ENCODE assay signal across 13 cellular contexts in genomic region chr4:7964459-7964858, GRCh38.
DNase-seq lines count a peak whose midpoint lies in the region; ATAC-seq lines count a peak whose summit lies in the region.
"Had no signal": no experiment of that assay in that cellular context is flagged by ENCODE, and none has a peak within 500 bp of the region (broad histone marks: within the 10 kb centered on the region; RNA-seq: fewer than 3 reads in every experiment).

No MANE protein-coding gene starts in this region.

- H3K4me1 Mint-ChIP-seq in T-helper 2 cell treated with Interferon-gamma antibody and Interleukin-4, amounts not matched to agents 5 μg/mL and 100 μg/mL, for 36 hours (ENCODE audit: low read depth): peaks cover 44% of the 10 kb centered on the region
- H3K4me1 Mint-ChIP-seq in stimulated activated naive CD8-positive, alpha-beta T cell treated with anti-CD3 and anti-CD28 coated beads, Interleukin-15, Interleukin-2, amounts not matched to agents 100 ng/mL and 50 ng/mL, for 24 hours (ENCODE audit: low read depth): peaks cover 73% of the 10 kb centered on the region

- no peak for ATAC-seq in GM19397 (IDR thresholded peaks at IDR 0.05; ENCODE audit: unreplicated experiment)
- ATAC-seq in GM21576 (IDR thresholded peaks at IDR 0.05; ENCODE audit: unreplicated experiment): no peak

- H3K27ac Mint-ChIP-seq in T-helper 2 cell treated with Interferon-gamma antibody and Interleukin-4, amounts not matched to agents 5 μg/mL and 100 μg/mL, for 36 hours: no peak overlapping the region
- peak overlapping the region; percentile 52 for H3K27ac Mint-ChIP-seq in stimulated activated naive CD8-positive, alpha-beta T cell treated with anti-CD3 and anti-CD28 coated beads, Interleukin-15, Interleukin-2, amounts not matched to agents 100 ng/mL and 50 ng/mL, for 24 hours
- H3K27ac Mint-ChIP-seq: activated B cell treated with CpG ODN at 0.5 μM for 24 hours had no signal

- peak; percentile 29 to 36 for DNase-seq in activated CD4-positive, alpha-beta T cell treated with anti-CD3 and anti-CD28 coated beads for 4 hours
- DNase-seq in activated CD4-positive, alpha-beta T cell treated with anti-CD3 and anti-CD28 coated beads for 1 hour: no peak
- peak; percentile 41 for DNase-seq in T-helper 2 cell treated with Interferon-gamma antibody and Interleukin-4, amounts not matched to agents 5 μg/mL and 100 μg/mL, for 36 hours (ENCODE audit: low spot score)
- DNase-seq in epithelial cell of prostate (ENCODE audit: low read depth, low spot score): no peak
- DNase-seq in GM19240 (ENCODE audit: insufficient read length, low spot score): no peak
- DNase-seq: activated B cell treated with CpG ODN at 0.5 μM for 24 hours, EL had no signal

- H3K27me3 Mint-ChIP-seq in T-helper 2 cell treated with Interferon-gamma antibody and Interleukin-4, amounts not matched to agents 5 μg/mL and 100 μg/mL, for 36 hours (ENCODE audit: low read depth): peaks cover 2% of the 10 kb centered on the region
- peaks cover 9% of the 10 kb centered on the region for H3K27me3 Mint-ChIP-seq in stimulated activated naive CD8-positive, alpha-beta T cell treated with anti-CD3 and anti-CD28 coated beads, Interleukin-15, Interleukin-2, amounts not matched to agents 100 ng/mL and 50 ng/mL, for 24 hours

- H3K27ac ChIP-seq in epithelial cell of prostate: peak overlapping the region; percentile 55
- H3K27ac ChIP-seq: KMS-11, thoracic aorta had no signal

- no peaks in the 10 kb centered on the region for H3K36me3 Mint-ChIP-seq in T-helper 2 cell treated with Interferon-gamma antibody and Interleukin-4, amounts not matched to agents 5 μg/mL and 100 μg/mL, for 36 hours (ENCODE audit: low read depth)
- peaks cover 4% of the 10 kb centered on the region for H3K36me3 Mint-ChIP-seq in stimulated activated naive CD8-positive, alpha-beta T cell treated with anti-CD3 and anti-CD28 coated beads, Interleukin-15, Interleukin-2, amounts not matched to agents 100 ng/mL and 50 ng/mL, for 24 hours (ENCODE audit: low read depth)

- H3K4me3 Mint-ChIP-seq in T-helper 2 cell treated with Interferon-gamma antibody and Interleukin-4, amounts not matched to agents 5 μg/mL and 100 μg/mL, for 36 hours: no peak overlapping the region
- no peak overlapping the region for H3K4me3 Mint-ChIP-seq in stimulated activated naive CD8-positive, alpha-beta T cell treated with anti-CD3 and anti-CD28 coated beads, Interleukin-15, Interleukin-2, amounts not matched to agents 100 ng/mL and 50 ng/mL, for 24 hours
- H3K4me3 Mint-ChIP-seq: activated B cell treated with CpG ODN at 0.5 μM for 24 hours, nephron had no signal

- H3K9me3 Mint-ChIP-seq in T-helper 2 cell treated with Interferon-gamma antibody and Interleukin-4, amounts not matched to agents 5 μg/mL and 100 μg/mL, for 36 hours: no peaks in the 10 kb centered on the region
- H3K9me3 Mint-ChIP-seq in stimulated activated naive CD8-positive, alpha-beta T cell treated with anti-CD3 and anti-CD28 coated beads, Interleukin-15, Interleukin-2, amounts not matched to agents 100 ng/mL and 50 ng/mL, for 24 hours: no peaks in the 10 kb centered on the region
- H3K9me3 Mint-ChIP-seq: activated B cell treated with CpG ODN at 0.5 μM for 24 hours, nephron had no signal

Comparison
In these comparisons a context has a peak if more than half of its experiments do, and no peak if none do; other contexts are left out.
1. DNase-seq: peak in activated CD4-positive, alpha-beta T cell treated with anti-CD3 and anti-CD28 coated beads for 4 hours (2 of 2) and T-helper 2 cell treated with Interferon-gamma antibody and Interleukin-4, amounts not matched to agents 5 μg/mL and 100 μg/mL, for 36 hours (single experiment); none in activated CD4-positive, alpha-beta T cell treated with anti-CD3 and anti-CD28 coated beads for 1 hour (single experiment), epithelial cell of prostate (single experiment) and GM19240 (single experiment).